Comparison of ENCODE assay signal across 8 cellular contexts in the genomic region with DNA sequence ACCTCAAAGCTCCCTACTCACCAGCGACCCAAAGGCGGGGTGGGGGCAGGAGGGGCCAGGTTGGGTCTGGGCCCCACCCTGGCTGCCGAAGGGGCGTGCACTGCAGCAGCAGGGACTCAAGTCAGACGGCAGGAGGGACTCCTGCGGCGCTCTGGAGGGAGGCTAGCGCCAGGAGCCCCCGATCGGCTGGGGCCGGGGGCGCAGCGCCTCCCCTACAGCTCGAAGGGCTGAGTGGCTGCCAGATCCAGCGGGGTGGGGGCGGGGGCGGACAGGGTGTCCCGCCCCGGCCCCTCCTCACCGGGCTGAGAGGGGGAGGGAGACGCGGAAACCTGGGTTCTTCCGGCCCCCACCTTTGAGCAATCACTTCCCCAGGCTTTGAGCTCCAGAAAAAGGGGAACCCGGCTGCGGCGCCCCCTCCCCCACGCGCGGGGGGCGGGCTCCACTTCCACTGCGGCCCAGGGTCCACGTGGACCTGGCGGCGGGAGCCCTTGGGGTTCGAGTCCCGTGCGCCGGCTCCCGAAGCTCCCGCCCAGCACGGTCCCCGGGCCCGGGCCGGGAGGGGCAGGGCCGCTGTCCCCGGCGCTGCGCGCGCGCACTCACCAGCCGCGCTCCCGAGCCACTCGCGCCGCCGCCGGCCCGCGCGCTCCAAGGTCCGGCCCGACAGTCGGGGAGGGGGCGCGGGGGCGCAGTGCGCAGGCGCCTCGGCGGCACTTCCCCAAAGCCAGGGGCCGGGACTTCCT. TPM values are rescaled to one million over a fixed set of nuclear protein-coding genes. Genes with fewer than 3 reads are reported as not detected.
A peak's percentile ranks its signal among the peaks of the same experiment; 100 is the strongest.
DNase-seq lines count a peak whose midpoint lies in the region; ATAC-seq and TF ChIP-seq lines count a peak whose summit lies in the region.

A gene with protein sequence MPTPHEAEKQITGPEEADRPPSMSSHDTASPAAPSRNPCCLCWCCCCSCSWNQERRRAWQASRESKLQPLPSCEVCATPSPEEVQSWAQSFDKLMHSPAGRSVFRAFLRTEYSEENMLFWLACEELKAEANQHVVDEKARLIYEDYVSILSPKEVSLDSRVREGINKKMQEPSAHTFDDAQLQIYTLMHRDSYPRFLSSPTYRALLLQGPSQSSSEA (minus strand): TSS at position 246 of the 740 bp plus-strand sequence. CDS start 2,632 bp downstream, outside the sequence.

- H3K4me2 ChIP-seq in KMS-11 = peak within 1 kb of the TSS; percentile 98

- H2AFZ ChIP-seq in KMS-11 (ENCODE audit: low read depth) = peak within 1 kb of the TSS; percentile 87

- no peaks in the 10 kb centered on the region for H4K20me1 ChIP-seq in KMS-11 (ENCODE audit: insufficient read depth)

- no peaks in the 10 kb centered on the region for H3K36me3 ChIP-seq in KMS-11 (ENCODE audit: insufficient read depth)
- H3K36me3 ChIP-seq in heart right ventricle = peaks cover 0 to 19% (median 0%) of the 10 kb centered on the region in 9 donors

- no peak within 1 kb of the TSS for H3K4me3 ChIP-seq in KMS-11 (IDR thresholded peaks at IDR 0.05; ENCODE audit: insufficient read depth, low read depth, low read length)
- peak within 1 kb of the TSS; percentile 57 to 94 (median 84) for H3K4me3 ChIP-seq in heart right ventricle

- peak within 1 kb of the TSS; percentile 74 for H3K9ac ChIP-seq in KMS-11

- no peaks in the 10 kb centered on the region for H3K79me2 ChIP-seq in KMS-11 (ENCODE audit: insufficient read depth, low read depth)

- ATAC-seq in GM19467 (IDR thresholded peaks at IDR 0.05; ENCODE audit: unreplicated experiment) = peak; percentile 35
- ATAC-seq in heart right ventricle = peak; percentile 19 to 75 (median 58)
- no peak for ATAC-seq in GM21526 (IDR thresholded peaks at IDR 0.05; ENCODE audit: low FRiP score, unreplicated experiment)

- H3K27ac ChIP-seq in KMS-11 (no peak within 1 kb of the TSS), heart right ventricle (peak within 1 kb of the TSS; percentile 67 to 95 (median 86))

- peak; percentile 86 for DNase-seq in CMK (ENCODE audit: low read depth)
- DNase-seq in T follicular helper cell (ENCODE audit: low read depth) = peak; percentile 61
- peak in 33 of 56 donors; percentile 26 to 78 (median 60) for DNase-seq in amygdala (lab: John Stamatoyannopoulos, UW)
- peak; percentile 76 to 83 for DNase-seq in heart right ventricle
- peak in 7 of 10 donors; percentile 52 to 94 (median 64) for DNase-seq in posterior cingulate gyrus

- H3K4me1 ChIP-seq in KMS-11 (ENCODE audit: low read depth, poor library complexity, severe bottlenecking) (peaks cover 20% of the 10 kb centered on the region), heart right ventricle (peaks cover 16 to 58% (median 41%) of the 10 kb centered on the region in 9 donors)

- H3K9me3 ChIP-seq in heart right ventricle = no peaks in the 10 kb centered on the region

- intact Hi-C loops in heart right ventricle (cut with DNase I) (loop anchor here in 5 of 10 donors (5.0 kb wide), 2 partner anchors 38 to 43 kb away; no protein-coding TSS in a partner anchor), posterior cingulate gyrus (cut with DNase I) (no loop called here)

- H3K27me3 ChIP-seq in KMS-11 (ENCODE audit: insufficient read depth, low read depth) = peaks cover 48% of the 10 kb centered on the region
- peaks cover 0 to 9% (median 8%) of the 10 kb centered on the region in 7 donors for H3K27me3 ChIP-seq in heart right ventricle

- no peak for TF ChIP-seq CTCF in KMS-11 (conservative IDR thresholded peaks at IDR 0.05; ENCODE audit: low read depth, low read length)
- TF ChIP-seq CTCF in heart right ventricle (IDR thresholded peaks at IDR 0.05) = no peak

- 1 to 2% methylated on average over 27 to 73 of the region's 73 CpGs for WGBS in heart right ventricle, 2 donors

RNA-seq across cellular contexts. Expression of the gene that starts here (rescaled TPM):
- total RNA-seq in heart right ventricle = 10 to 100 TPM in 1 of 10 donors, 1 to 10 TPM in 9; 1.8 to 13.1 (median 3.3) TPM
- polyA plus RNA-seq in heart right ventricle = 1 to 10 TPM; 4.5 to 6.4 TPM
